1 cellular context compared by ENCODE assay signal in the genomic region with DNA sequence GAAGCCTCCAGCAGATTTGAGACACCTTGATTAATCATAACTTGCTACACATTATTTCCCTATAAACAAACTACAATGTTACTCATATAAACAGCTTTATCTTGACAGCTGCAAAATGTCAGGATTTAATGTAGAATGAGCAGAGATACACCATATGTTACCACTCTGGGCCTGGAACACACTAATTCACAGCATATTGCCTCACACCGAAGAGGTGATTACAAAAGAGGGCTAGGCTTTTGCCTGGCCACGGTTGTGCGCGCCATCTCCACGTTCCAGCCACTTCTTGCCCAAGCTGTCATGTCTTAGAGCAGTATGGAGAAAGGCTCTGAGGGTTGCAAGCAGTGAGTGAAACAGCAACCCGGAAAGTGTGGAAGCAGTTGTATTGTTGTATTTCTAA.
TF ChIP-seq lines count a peak whose summit lies in the region.

No MANE protein-coding gene starts in this region.

TF ChIP-seq in SK-N-SH, 30 proteins besides CTCF, POLR2A, EP300 and RAD21 (continued from another document):
- TF ChIP-seq, protein P1, sequence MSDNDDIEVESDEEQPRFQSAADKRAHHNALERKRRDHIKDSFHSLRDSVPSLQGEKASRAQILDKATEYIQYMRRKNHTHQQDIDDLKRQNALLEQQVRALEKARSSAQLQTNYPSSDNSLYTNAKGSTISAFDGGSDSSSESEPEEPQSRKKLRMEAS (IDR thresholded peaks at IDR 0.05; ENCODE audit: low read depth): no peak
- no peak for TF ChIP-seq TAF1 (IDR thresholded peaks at IDR 0.05; ENCODE audit: borderline replicate concordance, low read depth, low read length)
